ENCODE assay signal across 17 cellular contexts in genomic region chr15:48066456-48066855, GRCh38. TPM values are rescaled to one million over a fixed set of nuclear protein-coding genes. Genes with fewer than 3 reads are reported as not detected.
DNase-seq lines count a peak whose midpoint lies in the region; ATAC-seq and TF ChIP-seq lines count a peak whose summit lies in the region.
"Had no signal": no experiment of that assay in that cellular context is flagged by ENCODE, and none has a peak within 500 bp of the region (broad histone marks: within the 10 kb centered on the region; RNA-seq: fewer than 3 reads in every experiment).

No MANE protein-coding gene starts in this region.

- H3K23ac ChIP-seq in H9 (ENCODE audit: insufficient read length, low read depth, low read length) (no peak overlapping the region), neuronal stem cell (ENCODE audit: low read depth, low read length, poor library complexity) (no peak overlapping the region)

- peak overlapping the region; percentile 47; the same call in 1 of the 2 replicates for H3K14ac ChIP-seq in H9 (ENCODE audit: insufficient read depth, low read length)
- H3K14ac ChIP-seq in neuronal stem cell (ENCODE audit: low read length): no peak overlapping the region

- no peak overlapping the region for H4K91ac ChIP-seq in H9 (ENCODE audit: insufficient read length, low read depth, low read length)
- no peak overlapping the region for H4K91ac ChIP-seq in neuronal stem cell (ENCODE audit: low read depth, low read length, poor library complexity)

- H3K4me2 ChIP-seq in H9 (ENCODE audit: insufficient read depth, insufficient read length, low read length): no peak overlapping the region
- H3K4me2 ChIP-seq in neuronal stem cell (ENCODE audit: insufficient read depth, low read length, poor library complexity, severe bottlenecking): no peak overlapping the region
- H3K4me2 ChIP-seq: A549, GM23338 had no signal

- DNase-seq in H9 (no peak), NCI-H69 (lab: John Stamatoyannopoulos, UW) (peak; percentile 84), esophagus muscularis mucosa (ENCODE audit: extremely low spot score) (peak; percentile 78), neuronal stem cell (ENCODE audit: low spot score) (no peak), WERI-Rb-1 (no peak)
- DNase-seq: Calu3; CD4-positive, alpha-beta T cell; DMS 273 treated with DMSO at 0.1 percent for 48 hours; HFFc6 had no signal

- peak overlapping the region in 1 of 3 experiments; percentile 49; a peak in 2 of 7 replicates for H3K27ac Mint-ChIP-seq in H9
- H3K27ac Mint-ChIP-seq: CD4-positive, alpha-beta T cell; GM23338; HFFc6 had no signal

- H3K56ac ChIP-seq in H9 (ENCODE audit: insufficient read length, low read depth, low read length): no peak overlapping the region

- no peak overlapping the region for H2BK15ac ChIP-seq in H9 (ENCODE audit: low read depth, low read length)
- peak overlapping the region; percentile 79 for H2BK15ac ChIP-seq in neuronal stem cell (ENCODE audit: low read length)

- ATAC-seq in GM19455 (IDR thresholded peaks at IDR 0.05; ENCODE audit: unreplicated experiment) (no peak), HG03159 (IDR thresholded peaks at IDR 0.05; ENCODE audit: unreplicated experiment) (no peak)
- ATAC-seq: A549, GM23338 had no signal

- H4K20me1 ChIP-seq in H9 (ENCODE audit: control insufficient read depth, insufficient read depth, insufficient read length): no peaks in the 10 kb centered on the region

- intact Hi-C loops in esophagus muscularis mucosa (cut with DNase I): no loop called here

- H3K23me2 ChIP-seq in H9 (ENCODE audit: insufficient read length, low read depth, low read length, poor library complexity, severe bottlenecking): no peaks in the 10 kb centered on the region

- H2AFZ ChIP-seq in H9 (ENCODE audit: low read length): no peak overlapping the region
- no peak overlapping the region for H2AFZ ChIP-seq in neuronal stem cell (ENCODE audit: low read length)
- H2AFZ ChIP-seq: GM23338 had no signal

- H3T11ph ChIP-seq in H9 (ENCODE audit: low read length): no peak overlapping the region

- H3K4me1 ChIP-seq in H9 (ENCODE audit: insufficient read depth, low read length): 0 out of 2 replicates have a peak, but pooled peaks cover 2% of the 10 kb centered on the region
- H3K4me1 ChIP-seq in esophagus muscularis mucosa: no peaks in the 10 kb centered on the region
- H3K4me1 ChIP-seq in neuronal stem cell (ENCODE audit: control insufficient read depth in 2 of 2, insufficient read depth in 1 of 2, low read depth in 1 of 2, low read length in 2 of 2): peaks cover 0 to 10% of the 10 kb centered on the region in 2 donors
- H3K4me1 ChIP-seq: A549, HAP-1 had no signal

- no peak overlapping the region for H3K27ac ChIP-seq in H9 (ENCODE audit: insufficient read length, low read depth, low read length)
- no peak overlapping the region for H3K27ac ChIP-seq in esophagus muscularis mucosa (replicated peaks in 1 of 4)
- H3K27ac ChIP-seq in neuronal stem cell (replicated peaks; ENCODE audit: low read length): no peak overlapping the region
- no peak overlapping the region for H3K27ac ChIP-seq in WERI-Rb-1
- H3K27ac ChIP-seq: A549, HL-60 had no signal

- H3K9me3 ChIP-seq in H9 (ENCODE audit: control insufficient read depth, low read depth, low read length): no peaks in the 10 kb centered on the region
- no peaks in the 10 kb centered on the region for H3K9me3 ChIP-seq in esophagus muscularis mucosa
- peaks cover 0 to 2% of the 10 kb centered on the region in 2 donors for H3K9me3 ChIP-seq in neuronal stem cell (replicated peaks in 1 of 2; ENCODE audit: control insufficient read depth in 2 of 2, insufficient read depth in 1 of 2, low read depth in 1 of 2, low read length in 2 of 2)
- H3K9me3 ChIP-seq in WERI-Rb-1 (ENCODE audit: severe bottlenecking): peaks cover 3% of the 10 kb centered on the region
- H3K9me3 ChIP-seq: A549, HAP-1 had no signal

- H2BK5ac ChIP-seq in H9 (ENCODE audit: insufficient read length, low read length) (no peak overlapping the region), neuronal stem cell (ENCODE audit: low read length) (no peak overlapping the region)

- no peak overlapping the region for H4K8ac ChIP-seq in H9 (replicated peaks; ENCODE audit: insufficient read length, low read depth, low read length)
- H4K8ac ChIP-seq in neuronal stem cell (ENCODE audit: low read depth, low read length): no peak overlapping the region

- H2BK120ac ChIP-seq in H9 (ENCODE audit: low read depth, low read length, poor library complexity, severe bottlenecking) (no peak overlapping the region), neuronal stem cell (ENCODE audit: low read depth, low read length) (no peak overlapping the region)

- no peak overlapping the region for H2BK12ac ChIP-seq in H9 (ENCODE audit: insufficient read length, low read depth, low read length)
- H2BK12ac ChIP-seq in neuronal stem cell (ENCODE audit: low read length): peak overlapping the region; percentile 48

- H3K18ac ChIP-seq in H9 (ENCODE audit: insufficient read length, low read depth, low read length) (no peak overlapping the region), neuronal stem cell (ENCODE audit: low read length) (peak overlapping the region; percentile 69)

- no peak for TF ChIP-seq POLR2A in esophagus muscularis mucosa (IDR thresholded peaks at IDR 0.05; ENCODE audit: low read depth)

- H3K27me3 ChIP-seq in H9 (ENCODE audit: insufficient read depth, low read length): no peaks in the 10 kb centered on the region
- H3K27me3 ChIP-seq in esophagus muscularis mucosa: no peaks in the 10 kb centered on the region
- peaks cover 0 to 3% (median 0%) of the 10 kb centered on the region in 3 experiments for H3K27me3 ChIP-seq in neuronal stem cell (ENCODE audit: control insufficient read depth in 3 of 3, insufficient read depth in 3 of 3, low read depth in 1 of 3, low read length in 3 of 3)
- H3K27me3 ChIP-seq in WERI-Rb-1 (ENCODE audit: insufficient read depth, low read depth, severe bottlenecking): no peaks in the 10 kb centered on the region

- no peak overlapping the region for H4K5ac ChIP-seq in H9 (ENCODE audit: insufficient read length, low read depth, low read length)

- no peak overlapping the region for H3K4me3 ChIP-seq in esophagus muscularis mucosa
- no peak overlapping the region for H3K4me3 ChIP-seq in neuronal stem cell (ENCODE audit: low read length in 2 of 2)
- H3K4me3 ChIP-seq in WERI-Rb-1 (ENCODE audit: low read depth, low read length): no peak overlapping the region
- H3K4me3 ChIP-seq: A549, GM23338, HAP-1 had no signal

- peaks cover 2 to 3% of the 10 kb centered on the region in 2 experiments; a peak in 3 of 5 replicates for H3K9me3 Mint-ChIP-seq in H9
- H3K9me3 Mint-ChIP-seq: CD4-positive, alpha-beta T cell; HFFc6 had no signal

- H3K36me3 Mint-ChIP-seq in H9 (ENCODE audit: insufficient read depth in 1 of 3, low read depth in 3 of 3): peaks cover 0 to 5% (median 0%) of the 10 kb centered on the region in 3 experiments; a peak in 3 of 7 replicates

- no peak for TF ChIP-seq CTCF in H9 (conservative IDR thresholded peaks at IDR 0.05)
- TF ChIP-seq CTCF in esophagus muscularis mucosa (IDR thresholded peaks at IDR 0.05): no peak
- TF ChIP-seq CTCF in WERI-Rb-1 (IDR thresholded peaks at IDR 0.05; ENCODE audit: low read depth, low read length): no peak

- H3K79me1 ChIP-seq in H9 (ENCODE audit: insufficient read depth, low read depth, low read length, poor library complexity, severe bottlenecking) (no peaks in the 10 kb centered on the region), neuronal stem cell (ENCODE audit: low read depth, low read length) (no peaks in the 10 kb centered on the region)

- no peak overlapping the region; a peak in 1 of 5 replicates for H3K4me3 Mint-ChIP-seq in H9
- H3K4me3 Mint-ChIP-seq: CD4-positive, alpha-beta T cell; GM23338; HFFc6 had no signal

- H3K27me3 Mint-ChIP-seq in H9 (ENCODE audit: low read depth): no peaks in the 10 kb centered on the region; the same call in 1 of the 2 replicates
- H3K27me3 Mint-ChIP-seq: CD4-positive, alpha-beta T cell had no signal

- H3K4me1 Mint-ChIP-seq in H9: peaks cover 0 to 5% of the 10 kb centered on the region in 2 experiments; a peak in 1 of 4 replicates

- H2AK5ac ChIP-seq in H9 (ENCODE audit: insufficient read length, low read length) (no peak overlapping the region), neuronal stem cell (ENCODE audit: low read depth, low read length) (peak overlapping the region; percentile 22)

- H3K9ac ChIP-seq in H9 (ENCODE audit: extremely low read depth, insufficient read length, low read length) (no peak overlapping the region), neuronal stem cell (ENCODE audit: low read depth, low read length, poor library complexity) (no peak overlapping the region)

- TF ChIP-seq EP300 in esophagus muscularis mucosa (IDR thresholded peaks at IDR 0.05): no peak

- no CpG with 5 or more reads among the region's 3 CpGs for WGBS in H9 (ENCODE audit: extremely low coverage, insufficient read length, low lambda C conversion rate)
- WGBS in esophagus muscularis mucosa: 43% methylated on average over 1 of the region's 3 CpGs
- WGBS in neuronal stem cell (ENCODE audit: extremely low coverage in 2 of 2, insufficient read length in 2 of 2, insufficient replicate concordance in 1 of 2), 2 donors: no CpG with 5 or more reads among the region's 3 CpGs

- H3K4ac ChIP-seq in H9 (ENCODE audit: low read depth, low read length) (no peak overlapping the region), neuronal stem cell (ENCODE audit: low read length) (no peak overlapping the region)

- no peak overlapping the region for H2BK20ac ChIP-seq in H9 (ENCODE audit: low read depth, low read length, poor library complexity, severe bottlenecking)

- H3K36me3 ChIP-seq in esophagus muscularis mucosa: no peaks in the 10 kb centered on the region
- no peaks in the 10 kb centered on the region for H3K36me3 ChIP-seq in neuronal stem cell (replicated peaks in 1 of 2; ENCODE audit: control insufficient read depth in 2 of 2, insufficient read depth in 2 of 2, low read length in 2 of 2)
- H3K36me3 ChIP-seq in WERI-Rb-1: no peaks in the 10 kb centered on the region
- H3K36me3 ChIP-seq: HAP-1 had no signal

- H3K79me2 ChIP-seq in H9 (ENCODE audit: insufficient read depth, low read length): no peaks in the 10 kb centered on the region

RNA-seq across cellular contexts. Expression of gene SLC24A5, which starts 54.3 kb away (rescaled TPM):
- total RNA-seq in H9 (2021) (not detected in 2 replicates), esophagus muscularis mucosa (not detected)
- polyA plus RNA-seq in neuronal stem cell (2013, experiment 1 of 2): 0.31 TPM
- polyA plus RNA-seq in neuronal stem cell (2013, experiment 2 of 2): 0.36 TPM
- total RNA-seq: Calu3; CD4-positive, alpha-beta T cell; Daoy; GM23338; HFFc6 had no signal
- polyA plus RNA-seq: BJ had no signal

Comparison
In these comparisons a context has a peak if more than half of its experiments do, and no peak if none do; other contexts are left out.
1. DNase-seq: peak in NCI-H69 (single experiment) and esophagus muscularis mucosa (single experiment); none in H9 (single experiment), neuronal stem cell (single experiment) and WERI-Rb-1 (single experiment).